ENCODE assay signal across 9 cellular contexts in the genomic region with DNA sequence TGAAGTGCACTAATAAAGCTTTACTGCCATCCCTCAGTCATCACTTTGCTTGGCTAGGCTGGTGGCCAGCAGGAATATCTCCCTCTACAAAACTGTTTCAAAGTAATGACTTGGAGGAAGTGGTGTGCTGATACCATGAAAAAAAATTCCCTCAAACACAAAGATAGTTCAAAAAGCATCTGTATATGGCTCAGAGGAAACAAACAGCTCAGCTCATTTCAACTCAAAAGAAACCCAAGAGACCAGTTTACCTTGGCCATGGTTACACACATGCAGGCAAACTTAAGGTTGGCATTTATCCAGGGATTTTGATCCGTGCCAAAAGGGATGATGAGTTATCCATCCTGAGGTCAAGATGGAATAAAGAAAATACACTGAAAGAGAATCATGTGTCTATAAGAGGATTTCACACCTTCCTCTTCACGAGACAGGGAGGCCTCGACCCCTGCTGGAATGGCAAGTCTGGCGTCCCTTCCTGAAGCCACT. TPM values are rescaled to one million over a fixed set of nuclear protein-coding genes. Genes with fewer than 3 reads are reported as not detected.
DNase-seq lines count a peak whose midpoint lies in the region; ATAC-seq and TF ChIP-seq lines count a peak whose summit lies in the region.
"Had no signal": no experiment of that assay in that cellular context is flagged by ENCODE, and none has a peak within 500 bp of the region (broad histone marks: within the 10 kb centered on the region; RNA-seq: fewer than 3 reads in every experiment).

No MANE protein-coding gene starts in this region.

- POLR2A ChIA-PET in naive thymus-derived CD8-positive, alpha-beta T cell (lab: Charles Lee): interaction anchor here (0.7 to 2.6 kb wide), 8 partner anchors 10 to 72 kb away, joined by 3 to 18 read pairs (median 4); no protein-coding TSS in a partner anchor

- H3K4me1 Mint-ChIP-seq in naive thymus-derived CD8-positive, alpha-beta T cell: peaks cover 37 to 93% (median 86%) of the 10 kb centered on the region in 4 donors
- H3K4me1 Mint-ChIP-seq in endodermal cell: peaks cover 17% of the 10 kb centered on the region

- H3K9me3 Mint-ChIP-seq in naive thymus-derived CD8-positive, alpha-beta T cell: no peaks in the 10 kb centered on the region
- no peaks in the 10 kb centered on the region for H3K9me3 Mint-ChIP-seq in endodermal cell

- H3K27ac ChIP-seq in endodermal cell (ENCODE audit: low read depth, low read length) (no peak overlapping the region), adrenal gland (no peak overlapping the region)

- TF ChIP-seq POLR2A in adrenal gland (IDR thresholded peaks at IDR 0.05): no peak

- H3K36me3 ChIP-seq in Loucy (ENCODE audit: insufficient read depth, low read length): no peaks in the 10 kb centered on the region
- no peaks in the 10 kb centered on the region for H3K36me3 ChIP-seq in endodermal cell (ENCODE audit: control insufficient read depth, insufficient read depth, low read length)
- H3K36me3 ChIP-seq in adrenal gland (replicated peaks in 1 of 2): no peaks in the 10 kb centered on the region

- peak overlapping the region; percentile 52 for H3K4me2 ChIP-seq in Loucy (ENCODE audit: low read depth, low read length, poor library complexity, severe bottlenecking)

- H3K4me3 ChIP-seq in Loucy (ENCODE audit: low read length, poor library complexity, severe bottlenecking) (peak overlapping the region; percentile 1), endodermal cell (ENCODE audit: low read length) (no peak overlapping the region), adrenal gland (no peak overlapping the region)

- intact Hi-C loops in adrenal gland (cut with DNase I): no loop called here

- no peaks in the 10 kb centered on the region for H3K9me2 ChIP-seq in Loucy (replicated peaks; ENCODE audit: low read depth, low read length)

- peaks cover 2% of the 10 kb centered on the region; the same call in 1 of the 2 replicates for H3F3A ChIP-seq in Loucy (ENCODE audit: low read depth)

- H3K4me3 Mint-ChIP-seq in naive thymus-derived CD8-positive, alpha-beta T cell: peak overlapping the region in 9 of 10 donors; percentile 24 to 62 (median 38)
- H3K4me3 Mint-ChIP-seq in endodermal cell: no peak overlapping the region

- H3K27ac Mint-ChIP-seq in naive thymus-derived CD8-positive, alpha-beta T cell: peak overlapping the region; percentile 35 to 87 (median 74)
- no peak overlapping the region for H3K27ac Mint-ChIP-seq in endodermal cell

- no peaks in the 10 kb centered on the region for H3K27me3 Mint-ChIP-seq in naive thymus-derived CD8-positive, alpha-beta T cell
- no peaks in the 10 kb centered on the region for H3K27me3 Mint-ChIP-seq in endodermal cell (ENCODE audit: insufficient read depth)

- H3K79me2 ChIP-seq in Loucy (ENCODE audit: insufficient read depth, low read length): peaks cover 80% of the 10 kb centered on the region

- WGBS in endodermal cell (ENCODE audit: insufficient coverage in 1 of 2, insufficient read length in 1 of 2), 2 experiments: 89% methylated on average over 4 of the region's 4 CpGs
- WGBS in adrenal gland, 4 donors: 45 to 55% (median 48%) methylated on average over 4 of the region's 4 CpGs

- peaks cover 4 to 60% (median 5%) of the 10 kb centered on the region in 3 donors for H3K36me3 Mint-ChIP-seq in naive thymus-derived CD8-positive, alpha-beta T cell
- no peaks in the 10 kb centered on the region for H3K36me3 Mint-ChIP-seq in endodermal cell (ENCODE audit: low read depth)

- TF ChIP-seq CTCF in Loucy (conservative IDR thresholded peaks at IDR 0.05; ENCODE audit: low read length) (no peak), endodermal cell (conservative IDR thresholded peaks at IDR 0.05) (no peak), adrenal gland (IDR thresholded peaks at IDR 0.05) (no peak)

- no peak overlapping the region for H2AFZ ChIP-seq in Loucy (ENCODE audit: low read length)

- DNase-seq in ELR (ENCODE audit: low read depth): peak; percentile 66
- peak; percentile 73 for DNase-seq in brain pericyte (ENCODE audit: low read depth, low spot score)
- DNase-seq in naive thymus-derived CD8-positive, alpha-beta T cell: no peak
- no peak for DNase-seq in NCI-H82 (lab: John Stamatoyannopoulos, UW)
- DNase-seq in endodermal cell: no peak
- no peak for DNase-seq in adrenal gland
- no peak for DNase-seq in activated CD4-positive, alpha-beta T cell treated with anti-CD3 and anti-CD28 coated beads for 1 hour
- DNase-seq: left colon had no signal

- H3K4me1 ChIP-seq in Loucy (ENCODE audit: insufficient read depth, low read length, poor library complexity, severe bottlenecking): peaks cover 47% of the 10 kb centered on the region
- peaks cover 5% of the 10 kb centered on the region for H3K4me1 ChIP-seq in endodermal cell (ENCODE audit: control insufficient read depth, insufficient read depth, low read length)
- H3K4me1 ChIP-seq in adrenal gland (replicated peaks in 1 of 2): peaks cover 0 to 27% of the 10 kb centered on the region in 2 donors

- H3K9me3 ChIP-seq in Loucy (ENCODE audit: insufficient read depth, low read depth, low read length) (no peaks in the 10 kb centered on the region), endodermal cell (ENCODE audit: control insufficient read depth, low read length) (no peaks in the 10 kb centered on the region), adrenal gland (replicated peaks in 1 of 3) (no peaks in the 10 kb centered on the region)

- H3K9ac ChIP-seq in Loucy (ENCODE audit: low read depth, low read length, poor library complexity, severe bottlenecking) (no peak overlapping the region), endodermal cell (ENCODE audit: extremely low read depth, low read length, poor library complexity, severe bottlenecking) (no peak overlapping the region)

- peaks cover 20% of the 10 kb centered on the region for H4K20me1 ChIP-seq in Loucy (ENCODE audit: insufficient read depth, low read length, poor library complexity, severe bottlenecking)

- peak; percentile 77 to 84 for ATAC-seq in naive thymus-derived CD8-positive, alpha-beta T cell
- ATAC-seq: left colon had no signal

- H3K27me3 ChIP-seq in Loucy (ENCODE audit: insufficient read depth, low read length, poor library complexity, severe bottlenecking) (no peaks in the 10 kb centered on the region), endodermal cell (ENCODE audit: control insufficient read depth, insufficient read depth, low read length, poor library complexity, severe bottlenecking) (no peaks in the 10 kb centered on the region), adrenal gland (no peaks in the 10 kb centered on the region)

RNA-seq across cellular contexts. Expression of a gene that starts 18.4 kb away (rescaled TPM):
- total RNA-seq in naive thymus-derived CD8-positive, alpha-beta T cell: 100 to 1,000 TPM; 408 to 419 TPM
- polyA plus RNA-seq in naive thymus-derived CD8-positive, alpha-beta T cell: 100 to 1,000 TPM in 2 of 3 donors, 10 to 100 TPM in 1; 97.5 to 116 (median 103) TPM
- total RNA-seq in endodermal cell (10 to 100 TPM; 21.5 to 28.5 TPM), adrenal gland (10 to 100 TPM; 12.1 to 42.4 (median 29.5) TPM)
- 23.5 TPM for polyA plus RNA-seq in endodermal cell (2013, experiment 1 of 2)
- 24.8 TPM for polyA plus RNA-seq in endodermal cell (2013, experiment 2 of 2)
- 10 to 100 TPM; 13.5 to 29.0 (median 23.5) TPM for polyA plus RNA-seq in adrenal gland

Comparison
In these comparisons a context has a peak if more than half of its experiments do, and no peak if none do; other contexts are left out.
1. DNase-seq: peak in ELR (single experiment) and brain pericyte (single experiment); none in naive thymus-derived CD8-positive, alpha-beta T cell (0 of 10), NCI-H82 (single experiment), endodermal cell (single experiment), adrenal gland (0 of 7) and activated CD4-positive, alpha-beta T cell treated with anti-CD3 and anti-CD28 coated beads for 1 hour (single experiment).
2. RNA of a gene that starts 18.4 kb away (total RNA-seq): 408 to 419 TPM in naive thymus-derived CD8-positive, alpha-beta T cell; 12.1 to 42.4 TPM in adrenal gland and 21.5 to 28.5 TPM in endodermal cell; every median in the first group is over 4 times any median in the second.